ENCODE assay signal across 23 cellular contexts in genomic region chr4:92362002-92362401, GRCh38.
"Had no signal": no experiment of that assay in that cellular context is flagged by ENCODE, and none has a peak within 500 bp of the region (broad histone marks: within the 10 kb centered on the region; RNA-seq: fewer than 3 reads in every experiment).

No MANE protein-coding gene starts in this region.

- DNase-seq: dermis blood vessel endothelial cell; effector memory CD8-positive, alpha-beta T cell; erythroblast; esophagus squamous epithelium; foreskin melanocyte; glutamatergic neuron; heart right ventricle; hippocampal formation; left cardiac atrium; left lung; natural killer cell; occipital lobe; ovary; sigmoid colon; stimulated activated CD4-positive, alpha-beta T cell treated with anti-CD3 and anti-CD28 coated beads, Interleukin-2, amount 100 ng/mL, for 24 hours; stimulated activated CD4-positive, alpha-beta T cell treated with anti-CD3 and anti-CD28 coated beads, Interleukin-4, amount 100 ng/mL, for 24 hours; stimulated activated naive CD4-positive, alpha-beta T cell treated with Interleukin-2 at 50 U/mL for 16 hours; stomach; substantia nigra; transverse colon; upper lobe of right lung; uterus had no signal

- ATAC-seq: effector memory CD8-positive, alpha-beta T cell; heart right ventricle; left lung; natural killer cell; stimulated activated effector memory CD8-positive, alpha-beta T cell treated with anti-CD3 and anti-CD28 coated beads, Interleukin-12 subunit alpha, Interleukin-12 subunit beta, amount 100 ng/mL, for 72 hours; upper lobe of right lung had no signal
